ENCODE assay signal across 11 cellular contexts in the genomic region with DNA sequence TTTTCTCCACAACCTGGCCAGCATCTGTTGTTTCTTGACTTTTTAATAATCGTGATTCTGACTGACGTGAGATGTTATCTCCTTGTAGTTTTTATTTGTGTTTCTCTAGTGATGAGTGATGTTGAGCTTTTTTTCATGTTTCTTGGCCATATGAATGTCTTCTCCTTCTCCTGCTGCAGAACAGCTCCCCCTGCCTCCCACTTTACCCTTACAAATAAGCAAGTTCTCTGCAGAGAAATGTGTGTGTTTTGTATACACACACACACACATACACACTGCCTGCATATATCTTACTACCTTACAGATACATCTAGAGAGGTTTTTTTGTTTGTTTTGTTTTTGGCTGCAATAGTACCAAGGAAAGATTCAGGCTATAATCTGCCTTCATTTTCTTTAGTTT.
DNase-seq lines count a peak whose midpoint lies in the region; ATAC-seq, FAIRE-seq and TF ChIP-seq lines count a peak whose summit lies in the region.
"Had no signal": no experiment of that assay in that cellular context is flagged by ENCODE, and none has a peak within 500 bp of the region (broad histone marks: within the 10 kb centered on the region; RNA-seq: fewer than 3 reads in every experiment).

No MANE protein-coding gene starts in this region.

- dilution Hi-C loops in keratinocyte (cut with MboI; ENCODE audit: extremely low pct_ligation_motif_present, low sequenced_read_pairs), result no loop called here

- no peak overlapping the region for H2AK5ac ChIP-seq in H9 (ENCODE audit: insufficient read length, low read length)

- no peaks in the 10 kb centered on the region for H3K23me2 ChIP-seq in H9 (ENCODE audit: insufficient read length, low read depth, low read length, poor library complexity, severe bottlenecking)

- H3K18ac ChIP-seq in H9 (ENCODE audit: insufficient read length, low read depth, low read length), result no peak overlapping the region

- no peak overlapping the region for H2AFZ ChIP-seq in H9 (ENCODE audit: low read length)
- no peak overlapping the region for H2AFZ ChIP-seq in keratinocyte (ENCODE audit: control insufficient read depth, low read length)

- H2BK120ac ChIP-seq in H9 (ENCODE audit: low read depth, low read length, poor library complexity, severe bottlenecking), result no peak overlapping the region

- H3K9ac ChIP-seq in H9 (ENCODE audit: extremely low read depth, insufficient read length, low read length) (no peak overlapping the region), keratinocyte (ENCODE audit: control insufficient read depth, extremely low read depth, insufficient read depth, low read length) (no peak overlapping the region)

- FAIRE-seq in keratinocyte (lab: Jason Lieb, UNC), result peak; percentile 70

- TF ChIP-seq POLR2A in GM18505 (IDR thresholded peaks at IDR 0.05; ENCODE audit: borderline replicate concordance, extremely low read depth, insufficient read depth, insufficient read length), result no peak

- H3K4me1 ChIP-seq in H9 (ENCODE audit: insufficient read depth, low read length) (no peaks in the 10 kb centered on the region), RWPE2 (ENCODE audit: insufficient read depth, poor library complexity, severe bottlenecking) (no peaks in the 10 kb centered on the region), keratinocyte (ENCODE audit: control insufficient read depth, extremely low read depth, insufficient read depth, low read length) (no peaks in the 10 kb centered on the region)
- H3K4me1 ChIP-seq: ascending aorta had no signal

- no peak overlapping the region for H3T11ph ChIP-seq in H9 (ENCODE audit: low read length)

- H3K36me3 ChIP-seq in RWPE2 (ENCODE audit: low read depth), result no peaks in the 10 kb centered on the region
- no peaks in the 10 kb centered on the region for H3K36me3 ChIP-seq in keratinocyte (ENCODE audit: control insufficient read depth in 2 of 2, extremely low read depth in 1 of 2, insufficient read depth in 2 of 2, low read length in 2 of 2)
- H3K36me3 ChIP-seq: ascending aorta had no signal

- peaks cover 3 to 13% (median 8%) of the 10 kb centered on the region in 3 donors for H3K27me3 Mint-ChIP-seq in CD14-positive monocyte (ENCODE audit: low read depth in 3 of 3)
- peaks cover 26% of the 10 kb centered on the region for H3K27me3 Mint-ChIP-seq in H9 (ENCODE audit: low read depth)

- H4K91ac ChIP-seq in H9 (ENCODE audit: insufficient read length, low read depth, low read length), result no peak overlapping the region

- TF ChIP-seq CTCF in CD14-positive monocyte (IDR thresholded peaks at IDR 0.05) (peak; percentile 22), H9 (conservative IDR thresholded peaks at IDR 0.05) (peak; percentile 58), RWPE2 (IDR thresholded peaks at IDR 0.05; ENCODE audit: poor library complexity, severe bottlenecking) (peak; percentile 53), keratinocyte (optimal IDR thresholded peaks at IDR 0.05 in 1 of 3, IDR thresholded peaks at IDR 0.05 in 1 of 3, conservative IDR thresholded peaks at IDR 0.05 in 1 of 3; ENCODE audit: extremely low read depth in 1 of 3, insufficient read depth in 2 of 3, low read length in 3 of 3) (peak; percentile 32 to 58 (median 45))

- no peaks in the 10 kb centered on the region for H4K20me1 ChIP-seq in H9 (ENCODE audit: control insufficient read depth, insufficient read depth, insufficient read length)
- no peaks in the 10 kb centered on the region for H4K20me1 ChIP-seq in keratinocyte (ENCODE audit: control insufficient read depth, extremely low read depth, insufficient read depth, low read length)

- H4K8ac ChIP-seq in H9 (replicated peaks; ENCODE audit: insufficient read length, low read depth, low read length), result no peak overlapping the region

- H3K79me2 ChIP-seq in H9 (ENCODE audit: insufficient read depth, low read length) (no peaks in the 10 kb centered on the region), keratinocyte (ENCODE audit: control insufficient read depth, insufficient read depth, low read length) (no peaks in the 10 kb centered on the region)

- H3K27me3 ChIP-seq in H9 (ENCODE audit: insufficient read depth, low read length) (no peaks in the 10 kb centered on the region; the same call in 1 of the 2 replicates), RWPE2 (ENCODE audit: insufficient read depth, poor library complexity, severe bottlenecking) (no peaks in the 10 kb centered on the region), keratinocyte (ENCODE audit: control insufficient read depth, extremely low read depth, insufficient read depth, low read length) (no peaks in the 10 kb centered on the region)
- H3K27me3 ChIP-seq: ascending aorta had no signal

- no peak overlapping the region for H4K5ac ChIP-seq in H9 (ENCODE audit: insufficient read length, low read depth, low read length)

- H3K9me3 Mint-ChIP-seq in CD14-positive monocyte (peaks cover 0 to 15% (median 12%) of the 10 kb centered on the region in 7 donors), H9 (peaks cover 0 to 2% of the 10 kb centered on the region in 2 experiments; a peak in 3 of 5 replicates)
- H3K9me3 Mint-ChIP-seq: memory B cell had no signal

- WGBS in H9 (ENCODE audit: extremely low coverage, insufficient read length, low lambda C conversion rate), result no CpG with 5 or more reads among the region's 2 CpGs

- H2BK20ac ChIP-seq in H9 (ENCODE audit: low read depth, low read length, poor library complexity, severe bottlenecking), result no peak overlapping the region

- H3K27ac Mint-ChIP-seq in CD14-positive monocyte, result no peak overlapping the region
- H3K27ac Mint-ChIP-seq in H9, result no peak overlapping the region
- H3K27ac Mint-ChIP-seq: memory B cell had no signal

- no peak overlapping the region for H3K56ac ChIP-seq in H9 (ENCODE audit: insufficient read length, low read depth, low read length)

- H3K4ac ChIP-seq in H9 (ENCODE audit: low read depth, low read length), result no peak overlapping the region

- intact Hi-C loops in CD14-positive monocyte (cut with micrococcal nuclease), result no loop called here

- no peak overlapping the region for H3K23ac ChIP-seq in H9 (ENCODE audit: insufficient read length, low read depth, low read length)

- H2BK12ac ChIP-seq in H9 (ENCODE audit: insufficient read length, low read depth, low read length), result no peak overlapping the region

- H3K36me3 Mint-ChIP-seq in CD14-positive monocyte (no peaks in the 10 kb centered on the region), H9 (ENCODE audit: insufficient read depth in 1 of 3, low read depth in 3 of 3) (no peaks in the 10 kb centered on the region)
- H3K36me3 Mint-ChIP-seq: memory B cell had no signal

- H3K9me1 ChIP-seq in keratinocyte (ENCODE audit: control insufficient read depth, extremely low read depth, insufficient read depth, low read length), result no peaks in the 10 kb centered on the region

- no peak for ATAC-seq in RWPE2 (ENCODE audit: low read depth)
- ATAC-seq in HG02970 (IDR thresholded peaks at IDR 0.05; ENCODE audit: low FRiP score, unreplicated experiment), result no peak
- ATAC-seq in HG02884 (IDR thresholded peaks at IDR 0.05; ENCODE audit: unreplicated experiment), result no peak
- no peak for ATAC-seq in GM18505 (IDR thresholded peaks at IDR 0.05; ENCODE audit: unreplicated experiment)

- H3K27ac ChIP-seq in H9 (ENCODE audit: insufficient read length, low read depth, low read length), result no peak overlapping the region
- H3K27ac ChIP-seq in RWPE2 (ENCODE audit: poor library complexity, severe bottlenecking), result no peak overlapping the region
- H3K27ac ChIP-seq in keratinocyte (ENCODE audit: control insufficient read depth, insufficient read depth, low read length), result no peak overlapping the region
- H3K27ac ChIP-seq: ascending aorta had no signal

- no peak overlapping the region for H3K14ac ChIP-seq in H9 (ENCODE audit: insufficient read depth, low read length)

- no peak overlapping the region for H3K4me3 Mint-ChIP-seq in CD14-positive monocyte
- H3K4me3 Mint-ChIP-seq in H9, result no peak overlapping the region
- H3K4me3 Mint-ChIP-seq: memory B cell had no signal

- H3K4me2 ChIP-seq in H9 (ENCODE audit: insufficient read depth, insufficient read length, low read length), result no peak overlapping the region
- no peak overlapping the region for H3K4me2 ChIP-seq in keratinocyte (ENCODE audit: control insufficient read depth, extremely low read depth, insufficient read depth, low read depth, low read length)

- H3K9me3 ChIP-seq in H9 (ENCODE audit: control insufficient read depth, low read depth, low read length), result no peaks in the 10 kb centered on the region
- no peaks in the 10 kb centered on the region for H3K9me3 ChIP-seq in RWPE2 (ENCODE audit: severe bottlenecking)
- no peaks in the 10 kb centered on the region for H3K9me3 ChIP-seq in keratinocyte (ENCODE audit: control insufficient read depth, low read depth, low read length)
- H3K9me3 ChIP-seq: ascending aorta had no signal

- H3K4me1 Mint-ChIP-seq in CD14-positive monocyte (no peaks in the 10 kb centered on the region), H9 (no peaks in the 10 kb centered on the region)
- H3K4me1 Mint-ChIP-seq: memory B cell had no signal

- DNase-seq in CD14-positive monocyte (ENCODE audit: low spot score), result no peak
- DNase-seq in H9, result no peak
- DNase-seq in RWPE2 (ENCODE audit: low spot score), result no peak
- DNase-seq in keratinocyte (ENCODE audit: low read depth, low spot score), result no peak
- DNase-seq in NCI-H1417 treated with DMSO at 0.1 percent for 48 hours (lab: John Stamatoyannopoulos, UW), result no peak
- DNase-seq: T-helper 9 cell had no signal

- no peak overlapping the region for H2BK5ac ChIP-seq in H9 (ENCODE audit: insufficient read length, low read length)

- no peaks in the 10 kb centered on the region for H3K79me1 ChIP-seq in H9 (ENCODE audit: insufficient read depth, low read depth, low read length, poor library complexity, severe bottlenecking)

- H2BK15ac ChIP-seq in H9 (ENCODE audit: low read depth, low read length), result no peak overlapping the region

- no peak overlapping the region for H3K4me3 ChIP-seq in RWPE2 (ENCODE audit: severe bottlenecking)
- no peak overlapping the region for H3K4me3 ChIP-seq in keratinocyte (ENCODE audit: control insufficient read depth in 2 of 3, extremely low read depth in 1 of 3, insufficient read depth in 2 of 3, low read depth in 1 of 3, low read length in 3 of 3)
- H3K4me3 ChIP-seq: ascending aorta had no signal
